ENCODE assay signal across 8 cellular contexts in the genomic region with DNA sequence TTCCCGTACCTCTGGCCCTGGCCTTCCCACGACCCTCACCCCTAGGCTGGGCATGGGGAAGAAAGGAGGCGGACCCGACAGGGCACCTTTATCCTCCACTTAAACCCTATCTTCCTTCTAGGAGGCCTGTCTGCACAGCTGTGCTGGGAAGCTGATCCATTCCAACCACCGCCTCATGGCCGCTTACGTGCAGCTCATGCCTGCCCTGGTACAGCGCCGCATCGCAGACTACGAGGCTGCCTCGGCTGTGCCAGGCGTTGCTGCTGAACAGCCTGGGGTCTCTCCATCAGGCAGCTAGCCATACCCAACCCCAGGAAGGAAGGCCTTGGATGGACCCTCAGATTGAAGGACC. TPM values are rescaled to one million over a fixed set of nuclear protein-coding genes. Genes with fewer than 3 reads are reported as not detected.
DNase-seq lines count a peak whose midpoint lies in the region; ATAC-seq and TF ChIP-seq lines count a peak whose summit lies in the region.

No MANE protein-coding gene starts in this region.

- peak overlapping the region; percentile 96 for H3K4me3 Mint-ChIP-seq in glutamatergic neuron (ENCODE audit: unreplicated experiment)

- H3K9me3 Mint-ChIP-seq in glutamatergic neuron (ENCODE audit: unreplicated experiment), result peaks cover 6% of the 10 kb centered on the region

- no peaks in the 10 kb centered on the region for H3K9me3 ChIP-seq in skeletal muscle satellite cell (replicated peaks; ENCODE audit: low read length)

- H3K36me3 Mint-ChIP-seq in glutamatergic neuron (ENCODE audit: unreplicated experiment), result no peaks in the 10 kb centered on the region

- H3K27me3 Mint-ChIP-seq in glutamatergic neuron (ENCODE audit: unreplicated experiment), result peaks cover 7% of the 10 kb centered on the region

- H3K4me2 ChIP-seq in skeletal muscle satellite cell (ENCODE audit: low read length), result peak overlapping the region; percentile 98

- TF ChIP-seq CTCF in WI38 (IDR thresholded peaks at IDR 0.05; ENCODE audit: low read depth, low read length) (no peak), glutamatergic neuron (IDR thresholded peaks at IDR 0.05; ENCODE audit: partially characterized antibody, unreplicated experiment) (no peak), GM10266 (IDR thresholded peaks at IDR 0.05; ENCODE audit: control insufficient read depth, insufficient read depth, low read depth, missing control alignments) (no peak)

- H3K4me3 ChIP-seq in WI38 (ENCODE audit: low read depth, low read length) (peak overlapping the region; percentile 80), skeletal muscle satellite cell (ENCODE audit: low read length) (peak overlapping the region; percentile 88)

- peaks cover 57% of the 10 kb centered on the region for H3K36me3 ChIP-seq in skeletal muscle satellite cell (ENCODE audit: insufficient read depth, low read length)

- peak overlapping the region; percentile 91 for H3K27ac Mint-ChIP-seq in glutamatergic neuron (ENCODE audit: unreplicated experiment)

- peak; percentile 19 for DNase-seq in stimulated activated CD4-positive, alpha-beta T cell treated with anti-CD3 and anti-CD28 coated beads, Interleukin-4, amount 100 ng/mL, for 1 hour
- no peak for DNase-seq in stimulated activated CD4-positive, alpha-beta T cell treated with anti-CD3 and anti-CD28 coated beads, Interleukin-4, amount 100 ng/mL, for 24 hours
- DNase-seq in glutamatergic neuron (no peak), GM10266 (ENCODE audit: extremely low spot score) (no peak), NCI-H2227 treated with DMSO at 0.1 percent for 48 hours (lab: John Stamatoyannopoulos, UW) (no peak)

- ATAC-seq in GM19324 (IDR thresholded peaks at IDR 0.05; ENCODE audit: low FRiP score, unreplicated experiment), result no peak

- peaks cover 4% of the 10 kb centered on the region for H3K4me1 Mint-ChIP-seq in glutamatergic neuron (ENCODE audit: low read depth, unreplicated experiment)

- H3K9ac ChIP-seq in skeletal muscle satellite cell (ENCODE audit: low read depth, low read length), result peak overlapping the region; percentile 98

- peaks cover 22% of the 10 kb centered on the region for H3K4me1 ChIP-seq in skeletal muscle satellite cell (ENCODE audit: control insufficient read depth, insufficient read depth, low read length)

- H3K27me3 ChIP-seq in skeletal muscle satellite cell (ENCODE audit: control insufficient read depth, insufficient read depth, low read length), result no peaks in the 10 kb centered on the region

RNA-seq across cellular contexts. Expression of a gene that starts 0.6 kb away (rescaled TPM):
- total RNA-seq in glutamatergic neuron (ENCODE audit: unreplicated experiment), result 35.9 TPM
- 39.3 and 59.6 TPM in 2 replicates for total RNA-seq in skeletal muscle satellite cell (2012; rRNA removed)

RNA-seq across cellular contexts. Expression of a gene that starts 0.8 kb away (rescaled TPM):
- 53.3 TPM for total RNA-seq in glutamatergic neuron (ENCODE audit: unreplicated experiment)
- total RNA-seq in skeletal muscle satellite cell (2012; rRNA removed), result 53.5 and 60.8 TPM in 2 replicates

RNA-seq across cellular contexts. Expression of a gene that starts 8.2 kb away (rescaled TPM):
- total RNA-seq in glutamatergic neuron (ENCODE audit: unreplicated experiment), result 128 TPM
- total RNA-seq in skeletal muscle satellite cell (2012; rRNA removed), result 12.7 and 13.8 TPM in 2 replicates

RNA-seq across cellular contexts. Expression of a gene that starts 15.2 kb away (rescaled TPM):
- 9.3 TPM for total RNA-seq in glutamatergic neuron (ENCODE audit: unreplicated experiment)
- total RNA-seq in skeletal muscle satellite cell (2012; rRNA removed), result 4.2 and 4.8 TPM in 2 replicates

RNA-seq across cellular contexts. Expression of a gene that starts 41.1 kb away (rescaled TPM):
- total RNA-seq in glutamatergic neuron (ENCODE audit: unreplicated experiment), result 9.6 TPM
- total RNA-seq in skeletal muscle satellite cell (2012; rRNA removed), result 2.2 TPM in 1 of 2 replicates, not detected in the other
